In the genomic region with DNA sequence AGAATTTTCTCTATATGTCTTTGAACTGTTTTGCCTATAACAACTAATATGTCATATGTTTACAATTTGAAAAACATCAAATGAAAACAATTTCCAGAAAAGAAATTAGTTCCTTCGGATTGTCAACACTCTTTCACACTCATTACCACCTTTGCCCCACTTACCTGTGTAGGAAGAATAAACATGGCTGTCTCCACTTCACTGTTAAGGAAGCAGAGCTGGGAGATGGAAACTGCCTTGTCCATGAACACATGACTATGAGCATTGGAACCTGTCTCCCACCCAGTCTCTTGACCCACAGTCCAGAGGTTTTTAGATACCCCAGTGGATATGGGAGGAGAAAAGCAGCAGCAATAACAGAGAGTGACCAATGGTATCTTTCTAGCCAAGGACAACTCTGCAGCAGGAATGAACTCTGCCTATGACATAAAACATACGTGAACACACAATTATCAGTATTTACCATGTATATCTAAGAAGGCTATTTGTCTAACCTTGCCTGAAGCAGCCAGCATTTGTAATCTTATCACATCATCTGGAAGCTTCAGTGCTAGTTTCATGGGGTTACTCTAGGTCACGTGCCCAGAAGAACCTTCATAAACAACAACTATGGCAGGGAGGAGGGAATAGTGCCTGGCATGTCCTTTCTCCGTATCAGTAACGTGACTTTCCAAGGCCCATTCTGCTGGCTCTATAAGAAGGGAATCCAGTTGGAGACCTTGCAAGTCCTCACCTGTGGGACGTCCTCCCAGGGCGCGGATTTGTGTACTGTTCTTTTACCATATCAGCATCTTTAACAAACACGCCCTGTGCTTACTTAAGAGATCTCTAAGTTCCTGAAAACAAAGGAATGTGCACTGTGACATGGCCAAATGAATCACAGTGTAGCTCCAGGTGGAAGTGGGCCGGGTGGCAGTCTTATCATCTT, we compare ENCODE assay signal across 1 cellular context.
TF ChIP-seq lines count a peak whose summit lies in the region.

No MANE protein-coding gene starts in this region.

TF ChIP-seq in K562, 482 proteins besides CTCF, POLR2A, EP300 and RAD21:
- TF ChIP-seq TFE3 (CRISPR knock-in tag; IDR thresholded peaks at IDR 0.05) (peak; percentile 64), SOX6 (IDR thresholded peaks at IDR 0.05) (no peak), HNRNPUL1 (IDR thresholded peaks at IDR 0.05; ENCODE audit: low read length) (no peak), TEAD2 (tag; IDR thresholded peaks at IDR 0.05) (no peak), TCF3 (CRISPR knock-in tag; IDR thresholded peaks at IDR 0.05) (no peak), TAF15 (IDR thresholded peaks at IDR 0.05; ENCODE audit: low read depth, low read length) (no peak), HCFC1 (IDR thresholded peaks at IDR 0.05; ENCODE audit: low read depth, low read length) (no peak), RERE (CRISPR knock-in tag; IDR thresholded peaks at IDR 0.05; ENCODE audit: borderline replicate concordance) (no peak), PHB (CRISPR knock-in tag; IDR thresholded peaks at IDR 0.05) (no peak), GTF2A2 (tag; IDR thresholded peaks at IDR 0.05) (no peak), ATF7 (IDR thresholded peaks at IDR 0.05) (no peak), POLR2AphosphoS5 (IDR thresholded peaks at IDR 0.05; ENCODE audit: control insufficient read depth, insufficient read depth, low read depth, low read length) (no peak)
- TF ChIP-seq, protein P1, sequence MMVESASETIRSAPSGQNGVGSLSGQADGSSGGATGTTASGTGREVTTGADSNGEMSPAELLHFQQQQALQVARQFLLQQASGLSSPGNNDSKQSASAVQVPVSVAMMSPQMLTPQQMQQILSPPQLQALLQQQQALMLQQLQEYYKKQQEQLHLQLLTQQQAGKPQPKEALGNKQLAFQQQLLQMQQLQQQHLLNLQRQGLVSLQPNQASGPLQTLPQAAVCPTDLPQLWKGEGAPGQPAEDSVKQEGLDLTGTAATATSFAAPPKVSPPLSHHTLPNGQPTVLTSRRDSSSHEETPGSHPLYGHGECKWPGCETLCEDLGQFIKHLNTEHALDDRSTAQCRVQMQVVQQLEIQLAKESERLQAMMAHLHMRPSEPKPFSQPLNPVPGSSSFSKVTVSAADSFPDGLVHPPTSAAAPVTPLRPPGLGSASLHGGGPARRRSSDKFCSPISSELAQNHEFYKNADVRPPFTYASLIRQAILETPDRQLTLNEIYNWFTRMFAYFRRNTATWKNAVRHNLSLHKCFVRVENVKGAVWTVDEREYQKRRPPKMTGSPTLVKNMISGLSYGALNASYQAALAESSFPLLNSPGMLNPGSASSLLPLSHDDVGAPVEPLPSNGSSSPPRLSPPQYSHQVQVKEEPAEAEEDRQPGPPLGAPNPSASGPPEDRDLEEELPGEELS (CRISPR knock-in tag; IDR thresholded peaks at IDR 0.05; ENCODE audit: borderline replicate concordance) = no peak
- TF ChIP-seq, protein P2, sequence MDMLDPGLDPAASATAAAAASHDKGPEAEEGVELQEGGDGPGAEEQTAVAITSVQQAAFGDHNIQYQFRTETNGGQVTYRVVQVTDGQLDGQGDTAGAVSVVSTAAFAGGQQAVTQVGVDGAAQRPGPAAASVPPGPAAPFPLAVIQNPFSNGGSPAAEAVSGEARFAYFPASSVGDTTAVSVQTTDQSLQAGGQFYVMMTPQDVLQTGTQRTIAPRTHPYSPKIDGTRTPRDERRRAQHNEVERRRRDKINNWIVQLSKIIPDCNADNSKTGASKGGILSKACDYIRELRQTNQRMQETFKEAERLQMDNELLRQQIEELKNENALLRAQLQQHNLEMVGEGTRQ (CRISPR knock-in tag; IDR thresholded peaks at IDR 0.05) = peak; percentile 56
